Comparison of ENCODE assay signal across 29 cellular contexts in genomic region chr22:19728836-19729235, GRCh38. TPM values are rescaled to one million over a fixed set of nuclear protein-coding genes. Genes with fewer than 3 reads are reported as not detected.
"Had no signal": no experiment of that assay in that cellular context is flagged by ENCODE, and none has a peak within 500 bp of the region (broad histone marks: within the 10 kb centered on the region; RNA-seq: fewer than 3 reads in every experiment).

No MANE protein-coding gene starts in this region.

- FAIRE-seq: astrocyte had no signal

- H3K4me3 Mint-ChIP-seq: activated CD4-positive, alpha-beta memory T cell treated with anti-CD3 and anti-CD28 coated beads, Interleukin-2, amount 10 ng/mL, durations not matched to agents 7 days and 5 days; activated naive CD8-positive, alpha-beta T cell; brain; central memory CD8-positive, alpha-beta T cell had no signal

- DNase-seq: activated CD4-positive, alpha-beta memory T cell treated with anti-CD3 and anti-CD28 coated beads, Interleukin-2, amount 10 ng/mL, durations not matched to agents 7 days and 5 days; activated CD4-positive, alpha-beta T cell treated with anti-CD3 and anti-CD28 coated beads, Interleukin-2, amount 50 U/mL, for 1 hour; activated CD4-positive, CD25-positive, alpha-beta regulatory T cell; activated gamma-delta T cell treated with Interleukin-2 at 50 U/mL for 16 hours; activated T-cell treated with anti-CD3 and anti-CD28 coated beads for 4 hours; activated T-cell treated with anti-CD3 and anti-CD28 coated beads, Interleukin-2, amount 50 U/mL, for 48 hours; amygdala; KG1; NCI-H1048; NCI-H1694; NCI-H2029; NCI-H2107; NCI-H2171 treated with DMSO at 0.1 percent for 48 hours; NCI-H226; NCI-H526 treated with DMSO at 0.1 percent for 48 hours; NCI-H82; OCI-M1; Right ventricle myocardium superior; T-helper 1 cell had no signal

- ATAC-seq: Panc1 had no signal

- H3K36me3 Mint-ChIP-seq: activated naive CD8-positive, alpha-beta T cell had no signal

- H3K27ac Mint-ChIP-seq: activated CD4-positive, alpha-beta memory T cell treated with anti-CD3 and anti-CD28 coated beads, Interleukin-2, amount 10 ng/mL, durations not matched to agents 7 days and 5 days; activated naive CD8-positive, alpha-beta T cell; activated T-helper 2 cell treated with anti-CD3 and anti-CD28 coated beads, Interferon-gamma antibody, Interleukin-2, Interleukin-4, amounts not matched to agents 10 μg/mL and 5 μg/mL and 100 μg/mL, durations not matched to agents 14 hours and 24 hours and 36 hours had no signal

- H3K9me3 Mint-ChIP-seq: activated CD4-positive, alpha-beta memory T cell treated with anti-CD3 and anti-CD28 coated beads, Interleukin-2, amount 10 ng/mL, durations not matched to agents 7 days and 5 days; activated T-helper 2 cell treated with anti-CD3 and anti-CD28 coated beads, Interferon-gamma antibody, Interleukin-2, Interleukin-4, amounts not matched to agents 10 μg/mL and 5 μg/mL and 100 μg/mL, durations not matched to agents 14 hours and 24 hours and 36 hours; central memory CD8-positive, alpha-beta T cell had no signal

- H3K27ac ChIP-seq: RWPE1, VCaP had no signal

RNA-seq across cellular contexts. Expression of gene GP1BB, which starts 5.5 kb away (rescaled TPM):
- total RNA-seq: activated CD4-positive, alpha-beta memory T cell treated with anti-CD3 and anti-CD28 coated beads, Interleukin-2, amount 10 ng/mL, durations not matched to agents 7 days and 5 days; activated T-helper 2 cell treated with anti-CD3 and anti-CD28 coated beads, Interferon-gamma antibody, Interleukin-2, Interleukin-4, amounts not matched to agents 10 μg/mL and 5 μg/mL and 100 μg/mL, durations not matched to agents 14 hours and 24 hours and 36 hours; Right ventricle myocardium superior; T-helper 2 cell treated with Interferon-gamma antibody and Interleukin-4, amounts not matched to agents 100 ng/mL and 5 ng/mL, for 36 hours had no signal

RNA-seq across cellular contexts. Expression of gene SEPTIN5, which starts 14.5 kb away (rescaled TPM):
- total RNA-seq: activated CD4-positive, alpha-beta memory T cell treated with anti-CD3 and anti-CD28 coated beads, Interleukin-2, amount 10 ng/mL, durations not matched to agents 7 days and 5 days; T-helper 2 cell treated with Interferon-gamma antibody and Interleukin-4, amounts not matched to agents 100 ng/mL and 5 ng/mL, for 36 hours had no signal

RNA-seq across cellular contexts. Expression of gene TBX1, which starts 31.7 kb away (rescaled TPM):
- total RNA-seq: activated CD4-positive, alpha-beta memory T cell treated with anti-CD3 and anti-CD28 coated beads, Interleukin-2, amount 10 ng/mL, durations not matched to agents 7 days and 5 days; activated CD8-positive, alpha-beta memory T cell treated with anti-CD3 and anti-CD28 coated beads for 36 hours had no signal
